8 cellular contexts compared by ENCODE assay signal in the genomic region with DNA sequence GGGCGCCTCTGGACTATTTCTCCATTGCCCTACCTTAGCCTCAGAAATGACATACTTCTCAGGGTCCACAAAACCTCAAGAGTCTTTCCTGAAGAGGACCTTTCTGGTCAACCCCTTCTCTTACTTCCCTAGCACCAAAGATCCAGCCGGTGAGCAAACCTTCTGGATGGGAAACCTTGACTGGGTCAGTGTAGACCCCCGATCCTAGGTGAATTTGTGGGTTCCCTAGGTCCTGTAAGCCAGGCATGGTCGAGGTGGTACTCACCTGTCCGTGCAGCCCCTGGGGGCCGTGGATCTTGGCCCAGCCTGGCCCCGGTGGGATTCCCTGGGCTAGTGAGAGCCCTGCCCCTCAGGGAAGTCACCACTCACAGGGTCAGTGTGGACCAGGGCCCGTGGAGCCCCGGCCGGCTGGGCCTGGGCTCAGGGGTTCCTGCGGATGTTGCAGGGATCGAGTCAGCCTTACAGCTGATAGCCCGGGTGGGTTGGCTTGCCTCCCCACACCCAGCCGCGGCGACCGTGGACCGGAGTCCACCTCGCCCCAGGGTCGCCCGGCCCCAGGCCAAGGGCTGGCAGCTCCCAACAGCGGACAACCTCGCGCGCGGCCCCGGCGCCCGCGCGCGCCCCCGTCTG. TPM values are rescaled to one million over a fixed set of nuclear protein-coding genes. Genes with fewer than 3 reads are reported as not detected.
DNase-seq lines count a peak whose midpoint lies in the region; ATAC-seq and TF ChIP-seq lines count a peak whose summit lies in the region.

No MANE protein-coding gene starts in this region.

- no peak for ATAC-seq in activated CD4-positive, alpha-beta T cell treated with anti-CD3 and anti-CD28 coated beads for 36 hours
- peak; percentile 36 for ATAC-seq in HG02973 (IDR thresholded peaks at IDR 0.05; ENCODE audit: unreplicated experiment)
- ATAC-seq in sciatic nerve, result peak; percentile 62

- peak overlapping the region; percentile 98 for H3K4me3 Mint-ChIP-seq in activated CD4-positive, alpha-beta T cell treated with anti-CD3 and anti-CD28 coated beads for 36 hours

- intact Hi-C loops in activated CD4-positive, alpha-beta T cell treated with anti-CD3 and anti-CD28 coated beads for 36 hours (cut with DNase I, micrococcal nuclease), result loop anchor here (1.0 kb wide), 14 partner anchors 10 to 661 kb away; partner anchors contain the start of genes DNAJB2 (in 2 of the 2), GLB1L (in 2 of the 2), NHEJ1 (in 2 of the 2) and STK16 (in 2 of the 2)
- intact Hi-C loops in sciatic nerve (cut with DNase I), result no loop called here

- DNase-seq in activated CD4-positive, alpha-beta T cell treated with anti-CD3 and anti-CD28 coated beads for 36 hours, result no peak
- DNase-seq in activated CD4-positive, alpha-beta T cell treated with anti-CD3 and anti-CD28 coated beads for 1 hour, result no peak
- no peak for DNase-seq in WERI-Rb-1
- no peak for DNase-seq in cardiac muscle cell (ENCODE audit: low read depth in 1 of 2, low spot score in 1 of 2)
- DNase-seq in sciatic nerve (ENCODE audit: low spot score), result peak; percentile 70
- no peak for DNase-seq in SW 1271 (lab: John Stamatoyannopoulos, UW)
- no peak for DNase-seq in NCI-H2171 (lab: John Stamatoyannopoulos, UW)

- H3K27me3 Mint-ChIP-seq in activated CD4-positive, alpha-beta T cell treated with anti-CD3 and anti-CD28 coated beads for 36 hours, result no peaks in the 10 kb centered on the region

- H3K27ac ChIP-seq in WERI-Rb-1, result peak overlapping the region; percentile 95
- peak overlapping the region; percentile 94 for H3K27ac ChIP-seq in cardiac muscle cell

- CTCF ChIA-PET in activated CD4-positive, alpha-beta T cell treated with anti-CD3 and anti-CD28 coated beads for 36 hours (lab: Charles Lee), result interaction anchor here (1.2 to 2.3 kb wide), 5 partner anchors 10 to 188 kb away, joined by 3 to 13 read pairs (median 7); partner anchors contain the start of genes ABCB6, CFAP65 and TUBA4A

- POLR2A ChIA-PET in activated CD4-positive, alpha-beta T cell treated with anti-CD3 and anti-CD28 coated beads for 36 hours (lab: Charles Lee), result interaction anchor here (1.1 to 2.3 kb wide), 6 partner anchors 16 to 50 kb away, joined by 3 to 24 read pairs (median 4); partner anchors contain the start of genes DNAJB2, GLB1L, STK16 and TUBA4A

- H3K9me3 Mint-ChIP-seq in activated CD4-positive, alpha-beta T cell treated with anti-CD3 and anti-CD28 coated beads for 36 hours (ENCODE audit: low read depth), result no peaks in the 10 kb centered on the region

- TF ChIP-seq CTCF in WERI-Rb-1 (IDR thresholded peaks at IDR 0.05; ENCODE audit: low read depth, low read length) (no peak), cardiac muscle cell (IDR thresholded peaks at IDR 0.05; ENCODE audit: low read depth, low read length) (no peak)

- peak overlapping the region; percentile 78 for H3K27ac Mint-ChIP-seq in activated CD4-positive, alpha-beta T cell treated with anti-CD3 and anti-CD28 coated beads for 36 hours

- peak overlapping the region; percentile 88 for H3K4me3 ChIP-seq in WERI-Rb-1 (ENCODE audit: low read depth, low read length)
- peak overlapping the region; percentile 72 for H3K4me3 ChIP-seq in cardiac muscle cell

- H3K4me1 ChIP-seq in cardiac muscle cell (ENCODE audit: low read depth), result peaks cover 16% of the 10 kb centered on the region

- H3K36me3 Mint-ChIP-seq in activated CD4-positive, alpha-beta T cell treated with anti-CD3 and anti-CD28 coated beads for 36 hours (ENCODE audit: low read depth), result peaks cover 74% of the 10 kb centered on the region

- H3K4me1 Mint-ChIP-seq in activated CD4-positive, alpha-beta T cell treated with anti-CD3 and anti-CD28 coated beads for 36 hours, result peaks cover 33% of the 10 kb centered on the region

- no peaks in the 10 kb centered on the region for H3K27me3 ChIP-seq in WERI-Rb-1 (ENCODE audit: insufficient read depth, low read depth, severe bottlenecking)
- no peaks in the 10 kb centered on the region for H3K27me3 ChIP-seq in cardiac muscle cell

- H3K36me3 ChIP-seq in WERI-Rb-1 (peaks cover 72% of the 10 kb centered on the region), cardiac muscle cell (peaks cover 41% of the 10 kb centered on the region)

- H3K9me3 ChIP-seq in WERI-Rb-1 (ENCODE audit: severe bottlenecking) (no peaks in the 10 kb centered on the region), cardiac muscle cell (ENCODE audit: low read depth) (no peaks in the 10 kb centered on the region)

RNA-seq across cellular contexts. Expression of gene ATG9A, which starts 0.6 kb away (rescaled TPM):
- 10 to 100 TPM; 43.5 to 45.6 TPM for total RNA-seq in activated CD4-positive, alpha-beta T cell treated with anti-CD3 and anti-CD28 coated beads for 36 hours
- 71.4 and 75.1 TPM in 2 replicates for total RNA-seq in cardiac muscle cell
- 74.3 and 85.0 TPM in 2 replicates for polyA plus RNA-seq in cardiac muscle cell
- total RNA-seq in sciatic nerve, result 39.9 TPM

RNA-seq across cellular contexts. Expression of gene ANKZF1, which starts 0.7 kb away (rescaled TPM):
- total RNA-seq in activated CD4-positive, alpha-beta T cell treated with anti-CD3 and anti-CD28 coated beads for 36 hours, result 100 to 1,000 TPM; 140 to 166 TPM
- total RNA-seq in cardiac muscle cell (100 and 139 TPM in 2 replicates), sciatic nerve (46.9 TPM)
- 135 and 175 TPM in 2 replicates for polyA plus RNA-seq in cardiac muscle cell

RNA-seq across cellular contexts. Expression of gene ABCB6, which starts 10.1 kb away (rescaled TPM):
- total RNA-seq in activated CD4-positive, alpha-beta T cell treated with anti-CD3 and anti-CD28 coated beads for 36 hours, result 10 to 100 TPM; 18.2 to 21.9 TPM
- total RNA-seq in cardiac muscle cell, result 9.6 and 24.2 TPM in 2 replicates
- 24.2 and 32.9 TPM in 2 replicates for polyA plus RNA-seq in cardiac muscle cell
- 32.6 TPM for total RNA-seq in sciatic nerve

RNA-seq across cellular contexts. Expression of gene GLB1L, which starts 16.4 kb away (rescaled TPM):
- 1 to 10 TPM; 2.7 to 4.2 TPM for total RNA-seq in activated CD4-positive, alpha-beta T cell treated with anti-CD3 and anti-CD28 coated beads for 36 hours
- total RNA-seq in cardiac muscle cell (10.4 TPM in 2 replicates), sciatic nerve (4.2 TPM)
- polyA plus RNA-seq in cardiac muscle cell, result 3.3 and 12.0 TPM in 2 replicates

RNA-seq across cellular contexts. Expression of gene STK16, which starts 16.4 kb away (rescaled TPM):
- 10 to 100 TPM; 34.3 to 35.4 TPM for total RNA-seq in activated CD4-positive, alpha-beta T cell treated with anti-CD3 and anti-CD28 coated beads for 36 hours
- 28.5 and 31.6 TPM in 2 replicates for total RNA-seq in cardiac muscle cell
- 12.1 and 15.8 TPM in 2 replicates for polyA plus RNA-seq in cardiac muscle cell
- total RNA-seq in sciatic nerve, result 16.5 TPM
